9 cellular contexts compared by ENCODE assay signal in the genomic region with DNA sequence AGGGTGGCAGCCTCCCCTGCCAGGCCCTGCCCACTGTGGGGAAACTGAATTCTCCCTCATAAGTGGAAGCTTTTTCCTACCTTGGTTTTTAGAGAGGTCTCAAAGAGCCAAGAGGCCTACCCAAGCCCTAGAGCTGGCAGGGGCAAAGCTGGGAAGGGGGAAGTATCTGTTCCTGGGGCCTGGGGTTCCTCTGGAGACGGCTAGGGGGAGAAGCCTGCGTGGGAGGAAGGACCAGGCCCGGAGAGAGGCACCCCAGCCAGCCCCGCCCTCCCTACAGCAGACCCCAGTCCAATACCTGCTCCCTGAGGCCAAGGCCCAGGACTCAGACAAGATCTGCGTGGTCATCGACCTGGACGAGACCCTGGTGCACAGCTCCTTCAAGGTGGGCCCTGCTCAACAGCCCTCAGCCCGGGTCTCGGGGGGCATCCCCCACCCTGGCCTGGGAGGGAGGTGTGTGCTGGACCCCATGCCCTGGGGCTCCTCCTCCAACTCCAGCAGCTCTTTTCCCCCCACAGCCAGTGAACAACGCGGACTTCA. TPM values are rescaled to one million over a fixed set of nuclear protein-coding genes. Genes with fewer than 3 reads are reported as not detected.
A peak's percentile ranks its signal among the peaks of the same experiment; 100 is the strongest.
DNase-seq lines count a peak whose midpoint lies in the region; ATAC-seq, FAIRE-seq and TF ChIP-seq lines count a peak whose summit lies in the region.
"Had no signal": no experiment of that assay in that cellular context is flagged by ENCODE, and none has a peak within 500 bp of the region (broad histone marks: within the 10 kb centered on the region; RNA-seq: fewer than 3 reads in every experiment).

No MANE protein-coding gene starts in this region.

- H3K27me3 Mint-ChIP-seq in naive B cell: no peaks in the 10 kb centered on the region

- H3K4me2 ChIP-seq in KMS-11: peak overlapping the region; percentile 48; the same call in 1 of the 2 replicates

- peaks cover 22% of the 10 kb centered on the region for H3K4me1 ChIP-seq in KMS-11 (ENCODE audit: low read depth, poor library complexity, severe bottlenecking)

- H3K27me3 ChIP-seq in KMS-11 (ENCODE audit: insufficient read depth, low read depth): no peaks in the 10 kb centered on the region

- TF ChIP-seq CTCF in 22Rv1 (IDR thresholded peaks at IDR 0.05) (no peak), KMS-11 (conservative IDR thresholded peaks at IDR 0.05; ENCODE audit: low read depth, low read length) (no peak), cardiac fibroblast (IDR thresholded peaks at IDR 0.05; ENCODE audit: low read depth, low read length) (no peak), GM13976 (IDR thresholded peaks at IDR 0.05; ENCODE audit: borderline replicate concordance, control extremely low read depth, extremely low read depth, insufficient read depth, missing control alignments) (no peak)

- no peaks in the 10 kb centered on the region for H3K36me3 ChIP-seq in KMS-11 (ENCODE audit: insufficient read depth)

- no peak overlapping the region for H2AFZ ChIP-seq in KMS-11 (ENCODE audit: low read depth)

- in situ Hi-C loops in GM13976 (cut with MboI; ENCODE audit: low sequenced_read_pairs, unreplicated experiment): loop anchor here (25.0 kb wide), 2 partner anchors 235 to 435 kb away; a partner anchor contains a TSS

- H3K27ac Mint-ChIP-seq in naive B cell: peak overlapping the region in 2 of 6 donors; percentile 52 to 73

- H3K4me3 ChIP-seq in KMS-11 (IDR thresholded peaks at IDR 0.05; ENCODE audit: insufficient read depth, low read depth, low read length) (no peak overlapping the region), cardiac fibroblast (replicated peaks in 1 of 2; ENCODE audit: low read depth in 2 of 2, low read length in 2 of 2) (peak overlapping the region; percentile 77 to 87)

- H3K4me3 Mint-ChIP-seq in naive B cell: peak overlapping the region; percentile 71 to 96 (median 92)

- DNase-seq in cardiac fibroblast (ENCODE audit: low read depth in 2 of 2) (no peak), naive B cell (no peak), HTR-8/SVneo (ENCODE audit: insufficient read length, low spot score) (no peak), ecto neural progenitor cell (ENCODE audit: low spot score) (no peak), GM13976 (ENCODE audit: low spot score) (no peak)
- DNase-seq: occipital lobe had no signal

- peaks cover 53 to 68% (median 65%) of the 10 kb centered on the region in 3 donors for H3K4me1 Mint-ChIP-seq in naive B cell

- H3K27ac ChIP-seq in 22Rv1: peak overlapping the region; percentile 100
- H3K27ac ChIP-seq in KMS-11: no peak overlapping the region

- peak overlapping the region; percentile 26; the same call in 1 of the 2 replicates for H3K9ac ChIP-seq in KMS-11

- H3K79me2 ChIP-seq in KMS-11 (ENCODE audit: insufficient read depth, low read depth): peaks cover 17% of the 10 kb centered on the region; the same call in 1 of the 2 replicates

- ATAC-seq in naive B cell (ENCODE audit: low read depth in 2 of 2) (no peak), GM19455 (IDR thresholded peaks at IDR 0.05; ENCODE audit: unreplicated experiment) (no peak)

- no peaks in the 10 kb centered on the region for H3K36me3 Mint-ChIP-seq in naive B cell

- peaks cover 0 to 3% (median 0%) of the 10 kb centered on the region in 7 donors for H3K9me3 Mint-ChIP-seq in naive B cell

- FAIRE-seq in HTR-8/SVneo (lab: Jason Lieb, UNC): no peak

- no peaks in the 10 kb centered on the region for H4K20me1 ChIP-seq in KMS-11 (ENCODE audit: insufficient read depth)

RNA-seq across cellular contexts. Expression of a gene that starts 2.2 kb away (rescaled TPM):
- 10 to 100 TPM in 5 of 6 donors, 1 to 10 TPM in 1; 10.0 to 13.8 (median 11.9) TPM for polyA plus RNA-seq in naive B cell (ENCODE audit: low read depth in 6 of 6)

RNA-seq across cellular contexts. Expression of a gene that starts 17.0 kb away (rescaled TPM):
- polyA plus RNA-seq in naive B cell (ENCODE audit: low read depth in 6 of 6): under 1 TPM; 0.06 to 0.43 (median 0.23) TPM

RNA-seq across cellular contexts. Expression of a gene that starts 19.8 kb away (rescaled TPM):
- polyA plus RNA-seq in naive B cell (ENCODE audit: low read depth in 6 of 6): 1 to 10 TPM in 4 of 6 donors, under 1 TPM in 2; 0.82 to 2.4 (median 1.1) TPM

RNA-seq across cellular contexts. Expression of a gene that starts 45.2 kb away (rescaled TPM):
- polyA plus RNA-seq in naive B cell (ENCODE audit: low read depth in 6 of 6): under 1 TPM in 1 of 6 donors, not detected in 5; 0.23 TPM
